9 cellular contexts compared by ENCODE assay signal in genomic region chr13:108915634-108916497, GRCh38.
DNase-seq lines count a peak whose midpoint lies in the region; ATAC-seq and TF ChIP-seq lines count a peak whose summit lies in the region.
"Had no signal": no experiment of that assay in that cellular context is flagged by ENCODE, and none has a peak within 500 bp of the region (broad histone marks: within the 10 kb centered on the region; RNA-seq: fewer than 3 reads in every experiment).

No MANE protein-coding gene starts in this region.

- H3K4me3 ChIP-seq in psoas muscle, result peak overlapping the region; percentile 13
- no peak overlapping the region for H3K4me3 ChIP-seq in urinary bladder (ENCODE audit: low read depth, low read length)
- H3K4me3 ChIP-seq: HAP-1 had no signal

- H3K27ac ChIP-seq in psoas muscle (peak overlapping the region; percentile 39), urinary bladder (ENCODE audit: low read depth) (peak overlapping the region; percentile 44)

- no peaks in the 10 kb centered on the region for H3K27me3 ChIP-seq in psoas muscle (ENCODE audit: insufficient read depth in 3 of 3, low read length in 2 of 3)

- ATAC-seq in GM19025 (IDR thresholded peaks at IDR 0.05; ENCODE audit: low read depth, unreplicated experiment), result peak; percentile 79
- ATAC-seq in HG03196 (IDR thresholded peaks at IDR 0.05; ENCODE audit: unreplicated experiment), result peak; percentile 94
- peak in 3 of 4 donors; percentile 45 to 74 (median 49) for ATAC-seq in psoas muscle

- 48 to 50% (median 50%) methylated on average over 9 of the region's 9 CpGs for WGBS in psoas muscle, 3 donors
- WGBS in urinary bladder, result 47% methylated on average over 9 of the region's 9 CpGs

- H3K36me3 ChIP-seq in psoas muscle (ENCODE audit: insufficient read depth in 1 of 2, low read depth in 1 of 2) (no peaks in the 10 kb centered on the region), urinary bladder (ENCODE audit: insufficient read depth) (no peaks in the 10 kb centered on the region)
- H3K36me3 ChIP-seq: HAP-1 had no signal

- H3K9me3 ChIP-seq in psoas muscle, result no peaks in the 10 kb centered on the region
- H3K9me3 ChIP-seq: HAP-1 had no signal

- DNase-seq in AG09319 (ENCODE audit: extremely low read depth, low read depth), result peak; percentile 85
- DNase-seq in RPMI8226, result peak; percentile 62
- DNase-seq in activated naive CD4-positive, alpha-beta T cell treated with Interleukin-2 at 50 U/mL for 16 hours, result peak; percentile 82
- DNase-seq in cardiac septum (ENCODE audit: low spot score), result peak; percentile 91
- peak; percentile 75 to 80 for DNase-seq in psoas muscle

- H3K4me1 ChIP-seq in psoas muscle, result no peaks in the 10 kb centered on the region
- no peaks in the 10 kb centered on the region for H3K4me1 ChIP-seq in urinary bladder (ENCODE audit: insufficient read depth)
- H3K4me1 ChIP-seq: HAP-1 had no signal

- TF ChIP-seq CTCF in AG09319 (IDR thresholded peaks at IDR 0.05; ENCODE audit: low read depth, low read length), result no peak
- no peak for TF ChIP-seq CTCF in psoas muscle (IDR thresholded peaks at IDR 0.05)

- intact Hi-C loops in cardiac septum (cut with DNase I) (no loop called here), psoas muscle (cut with DNase I) (no loop called here)
